Comparison of ENCODE assay signal across 17 cellular contexts in the genomic region with DNA sequence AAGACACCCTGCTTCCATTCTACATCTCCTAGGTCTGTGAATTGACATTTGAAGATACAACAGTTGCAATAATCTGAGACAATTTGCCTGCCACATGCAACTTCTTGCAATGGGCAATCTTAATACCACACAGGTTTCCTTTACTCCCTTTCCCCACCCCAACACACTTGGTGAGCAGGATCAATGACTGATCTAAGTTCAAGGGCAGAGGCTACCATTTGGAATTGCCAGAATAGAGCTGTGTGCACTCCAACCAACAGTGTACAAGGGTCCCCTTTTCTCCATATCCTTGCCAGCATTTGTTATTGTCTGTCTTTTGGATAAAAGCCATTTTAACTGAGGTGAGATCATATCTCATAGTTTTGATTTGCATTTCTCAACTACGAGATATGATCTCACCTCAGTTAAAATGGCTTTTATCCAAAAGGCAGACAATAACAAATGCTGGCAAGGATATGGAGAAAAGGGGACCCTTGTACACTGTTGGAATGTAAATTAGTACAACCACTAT. TPM values are rescaled to one million over a fixed set of nuclear protein-coding genes. Genes with fewer than 3 reads are reported as not detected.
A peak's percentile ranks its signal among the peaks of the same experiment; 100 is the strongest.
DNase-seq lines count a peak whose midpoint lies in the region; ATAC-seq and TF ChIP-seq lines count a peak whose summit lies in the region.
"Had no signal": no experiment of that assay in that cellular context is flagged by ENCODE, and none has a peak within 500 bp of the region (broad histone marks: within the 10 kb centered on the region; RNA-seq: fewer than 3 reads in every experiment).

No MANE protein-coding gene starts in this region.

- no peaks in the 10 kb centered on the region for H3K36me3 Mint-ChIP-seq in activated T-helper 2 cell treated with anti-CD3 and anti-CD28 coated beads, Interferon-gamma antibody, Interleukin-2, Interleukin-4, amounts not matched to agents 10 μg/mL and 5 μg/mL and 100 μg/mL, durations not matched to agents 14 hours and 24 hours and 36 hours (ENCODE audit: low read depth)
- no peaks in the 10 kb centered on the region for H3K36me3 Mint-ChIP-seq in stimulated activated naive B cell treated with anti-CD40 and anti-IgM and Interleukin-4, amounts not matched to agents 10 μg/mL and 1 μg/mL and 100 μg/mL, for 72 hours
- H3K36me3 Mint-ChIP-seq: activated naive CD4-positive, alpha-beta T cell treated with anti-CD3 and anti-CD28 coated beads, Interleukin-2, amount 50 U/mL, for 24 hours had no signal

- TF ChIP-seq POLR2A in thyroid gland (IDR thresholded peaks at IDR 0.05): no peak

- H4K8ac ChIP-seq in mesendoderm (ENCODE audit: low read depth, low read length): no peak overlapping the region

- no peaks in the 10 kb centered on the region for H3K9me3 Mint-ChIP-seq in activated T-helper 2 cell treated with anti-CD3 and anti-CD28 coated beads, Interferon-gamma antibody, Interleukin-2, Interleukin-4, amounts not matched to agents 10 μg/mL and 5 μg/mL and 100 μg/mL, durations not matched to agents 14 hours and 24 hours and 36 hours
- no peaks in the 10 kb centered on the region for H3K9me3 Mint-ChIP-seq in stimulated activated naive B cell treated with anti-CD40 and anti-IgM and Interleukin-4, amounts not matched to agents 10 μg/mL and 1 μg/mL and 100 μg/mL, for 72 hours
- H3K9me3 Mint-ChIP-seq: activated naive CD4-positive, alpha-beta T cell treated with anti-CD3 and anti-CD28 coated beads, Interleukin-2, amount 50 U/mL, for 24 hours; CD4-positive, alpha-beta T cell; dendritic cell treated with granulocyte-macrophage colony-stimulating factor and Interleukin-4, amounts not matched to agents 40 ng/mL and 50 ng/mL, for 4 days had no signal

- no peaks in the 10 kb centered on the region for H3K79me2 ChIP-seq in PC-3 (ENCODE audit: low read length)
- no peaks in the 10 kb centered on the region for H3K79me2 ChIP-seq in mesendoderm (ENCODE audit: control insufficient read depth, insufficient read depth, low read length)

- no peak overlapping the region for H2AFZ ChIP-seq in PC-3 (ENCODE audit: low read length)

- CTCF ChIA-PET in PC-3 (lab: Charles Lee): no interaction called here

- peak; percentile 89 for DNase-seq in PC-3
- peak; percentile 12 to 56 for DNase-seq in cardiac fibroblast (ENCODE audit: low read depth in 2 of 2)
- DNase-seq in mesendoderm: no peak
- no peak for DNase-seq in thyroid gland
- no peak for DNase-seq in activated T-helper 2 cell treated with anti-CD3 and anti-CD28 coated beads, Interferon-gamma antibody, Interleukin-2, Interleukin-4, amounts not matched to agents 10 μg/mL and 5 μg/mL and 100 μg/mL, durations not matched to agents 14 hours and 24 hours and 36 hours (ENCODE audit: low spot score)
- no peak for DNase-seq in stimulated activated CD4-positive, alpha-beta T cell treated with anti-CD3 and anti-CD28 coated beads, Interleukin-1b, Interleukin-23, amount 100 ng/mL, for 48 hours
- no peak for DNase-seq in stimulated activated naive B cell treated with anti-CD40 and anti-IgM and Interleukin-4, amounts not matched to agents 10 μg/mL and 1 μg/mL and 100 μg/mL, for 72 hours
- no peak for DNase-seq in cerebellar cortex (ENCODE audit: low spot score)
- DNase-seq: CD4-positive, alpha-beta T cell; GDM1; glutamatergic neuron; NCI-H1105; NCI-H524 treated with DMSO at 0.1 percent for 48 hours had no signal

- H3K4me3 Mint-ChIP-seq in activated T-helper 2 cell treated with anti-CD3 and anti-CD28 coated beads, Interferon-gamma antibody, Interleukin-2, Interleukin-4, amounts not matched to agents 10 μg/mL and 5 μg/mL and 100 μg/mL, durations not matched to agents 14 hours and 24 hours and 36 hours (ENCODE audit: low read depth): no peak overlapping the region
- no peak overlapping the region for H3K4me3 Mint-ChIP-seq in stimulated activated naive B cell treated with anti-CD40 and anti-IgM and Interleukin-4, amounts not matched to agents 10 μg/mL and 1 μg/mL and 100 μg/mL, for 72 hours
- H3K4me3 Mint-ChIP-seq: activated naive CD4-positive, alpha-beta T cell treated with anti-CD3 and anti-CD28 coated beads, Interleukin-2, amount 50 U/mL, for 24 hours; CD4-positive, alpha-beta T cell; dendritic cell treated with granulocyte-macrophage colony-stimulating factor and Interleukin-4, amounts not matched to agents 40 ng/mL and 50 ng/mL, for 4 days had no signal

- no peak overlapping the region for H3K56ac ChIP-seq in mesendoderm (ENCODE audit: low read length)

- H3K4me3 ChIP-seq in PC-3 (ENCODE audit: low read length) (no peak overlapping the region), cardiac fibroblast (replicated peaks in 1 of 2; ENCODE audit: low read depth in 2 of 2, low read length in 2 of 2) (no peak overlapping the region), mesendoderm (ENCODE audit: low read length) (no peak overlapping the region), thyroid gland (replicated peaks in 1 of 3) (no peak overlapping the region)

- H2BK120ac ChIP-seq in mesendoderm (ENCODE audit: low read depth, low read length): no peak overlapping the region

- no peak overlapping the region for H3K27ac Mint-ChIP-seq in activated T-helper 2 cell treated with anti-CD3 and anti-CD28 coated beads, Interferon-gamma antibody, Interleukin-2, Interleukin-4, amounts not matched to agents 10 μg/mL and 5 μg/mL and 100 μg/mL, durations not matched to agents 14 hours and 24 hours and 36 hours
- no peak overlapping the region for H3K27ac Mint-ChIP-seq in stimulated activated naive B cell treated with anti-CD40 and anti-IgM and Interleukin-4, amounts not matched to agents 10 μg/mL and 1 μg/mL and 100 μg/mL, for 72 hours
- H3K27ac Mint-ChIP-seq: activated naive CD4-positive, alpha-beta T cell treated with anti-CD3 and anti-CD28 coated beads, Interleukin-2, amount 50 U/mL, for 24 hours; CD4-positive, alpha-beta T cell; dendritic cell treated with granulocyte-macrophage colony-stimulating factor and Interleukin-4, amounts not matched to agents 40 ng/mL and 50 ng/mL, for 4 days had no signal

- peak overlapping the region; percentile 78 for H3K9ac ChIP-seq in PC-3 (ENCODE audit: low read length)
- H3K9ac ChIP-seq in mesendoderm (ENCODE audit: low read length): no peak overlapping the region

- H4K5ac ChIP-seq in mesendoderm (ENCODE audit: low read length): no peak overlapping the region

- H3K4me1 ChIP-seq in PC-3 (ENCODE audit: insufficient read depth, low read length): peaks cover 68% of the 10 kb centered on the region
- no peaks in the 10 kb centered on the region for H3K4me1 ChIP-seq in mesendoderm (ENCODE audit: control insufficient read depth, low read depth, low read length)
- H3K4me1 ChIP-seq in thyroid gland: peaks cover 0 to 3% of the 10 kb centered on the region in 2 donors

- POLR2A ChIA-PET in PC-3 (lab: Charles Lee; ENCODE audit: unreplicated experiment): no interaction called here

- H3F3A ChIP-seq in PC-3 (ENCODE audit: low read length, unreplicated experiment): peaks cover 7% of the 10 kb centered on the region

- H3K27me3 ChIP-seq in PC-3 (ENCODE audit: low read length) (no peaks in the 10 kb centered on the region), mesendoderm (ENCODE audit: insufficient read depth, low read length, poor library complexity) (no peaks in the 10 kb centered on the region), thyroid gland (no peaks in the 10 kb centered on the region)

- H3K9me3 ChIP-seq in PC-3 (ENCODE audit: low read length) (no peaks in the 10 kb centered on the region), thyroid gland (no peaks in the 10 kb centered on the region)

- no TSS peak for BruUV-seq in PC-3 (replicated peaks; lab: Mats Ljungman, UMichigan)

- H3K79me1 ChIP-seq in mesendoderm (ENCODE audit: low read length): no peaks in the 10 kb centered on the region

- H3K4ac ChIP-seq in mesendoderm (ENCODE audit: low read depth, low read length): no peak overlapping the region

- H3K9me2 ChIP-seq in PC-3 (replicated peaks; ENCODE audit: low read length): no peaks in the 10 kb centered on the region

- H3K27ac ChIP-seq in PC-3 (ENCODE audit: low read length) (peak overlapping the region; percentile 94), mesendoderm (ENCODE audit: low read depth, low read length) (no peak overlapping the region), thyroid gland (peak overlapping the region in 2 of 3 donors; percentile 83 to 84)

- H3K36me3 ChIP-seq in PC-3 (ENCODE audit: low read depth, low read length) (no peaks in the 10 kb centered on the region), mesendoderm (ENCODE audit: control insufficient read depth, insufficient read depth, low read length) (no peaks in the 10 kb centered on the region), thyroid gland (peaks cover under 1 to 1% of the 10 kb centered on the region in 2 donors)

- TF ChIP-seq CTCF in PC-3 (conservative IDR thresholded peaks at IDR 0.05; ENCODE audit: low read depth, low read length) (no peak), cardiac fibroblast (IDR thresholded peaks at IDR 0.05; ENCODE audit: low read depth, low read length) (no peak), thyroid gland (IDR thresholded peaks at IDR 0.05) (no peak)

- H3K4me2 ChIP-seq in PC-3 (ENCODE audit: low read length) (peak overlapping the region; percentile 52), mesendoderm (ENCODE audit: low read length) (no peak overlapping the region)

- no peak overlapping the region for H2BK5ac ChIP-seq in mesendoderm (ENCODE audit: low read length)

- ATAC-seq in PC-3: peak; percentile 1; the same call in 1 of the 2 replicates
- no peak for ATAC-seq in stimulated activated naive B cell treated with anti-CD40 and anti-IgM and Interleukin-4, amounts not matched to agents 10 μg/mL and 1 μg/mL and 100 μg/mL, for 72 hours (replicated peaks)

- peak overlapping the region; percentile 6 for H3K23ac ChIP-seq in mesendoderm (ENCODE audit: low read length)

- no peak overlapping the region for H3K18ac ChIP-seq in mesendoderm (ENCODE audit: low read length)

- H3K4me1 Mint-ChIP-seq in activated T-helper 2 cell treated with anti-CD3 and anti-CD28 coated beads, Interferon-gamma antibody, Interleukin-2, Interleukin-4, amounts not matched to agents 10 μg/mL and 5 μg/mL and 100 μg/mL, durations not matched to agents 14 hours and 24 hours and 36 hours (ENCODE audit: low read depth): peaks cover 2% of the 10 kb centered on the region
- no peaks in the 10 kb centered on the region for H3K4me1 Mint-ChIP-seq in stimulated activated naive B cell treated with anti-CD40 and anti-IgM and Interleukin-4, amounts not matched to agents 10 μg/mL and 1 μg/mL and 100 μg/mL, for 72 hours
- H3K4me1 Mint-ChIP-seq: activated naive CD4-positive, alpha-beta T cell treated with anti-CD3 and anti-CD28 coated beads, Interleukin-2, amount 50 U/mL, for 24 hours had no signal

- no peaks in the 10 kb centered on the region for H4K20me1 ChIP-seq in PC-3 (ENCODE audit: low read length)

- intact Hi-C loops in PC-3 (cut with micrococcal nuclease) (no loop called here), thyroid gland (cut with DNase I) (no loop called here)
- intact Hi-C loops in activated T-helper 2 cell treated with anti-CD3 and anti-CD28 coated beads, Interferon-gamma antibody, Interleukin-2, Interleukin-4, amounts not matched to agents 10 μg/mL and 5 μg/mL and 100 μg/mL, durations not matched to agents 14 hours and 24 hours and 36 hours (cut with micrococcal nuclease): no loop called here

- no peak overlapping the region for H2BK15ac ChIP-seq in mesendoderm (replicated peaks; ENCODE audit: low read depth)

- peaks cover 22% of the 10 kb centered on the region for H3K27me3 Mint-ChIP-seq in activated T-helper 2 cell treated with anti-CD3 and anti-CD28 coated beads, Interferon-gamma antibody, Interleukin-2, Interleukin-4, amounts not matched to agents 10 μg/mL and 5 μg/mL and 100 μg/mL, durations not matched to agents 14 hours and 24 hours and 36 hours (ENCODE audit: low read depth)
- H3K27me3 Mint-ChIP-seq in stimulated activated naive B cell treated with anti-CD40 and anti-IgM and Interleukin-4, amounts not matched to agents 10 μg/mL and 1 μg/mL and 100 μg/mL, for 72 hours: peaks cover 21 to 22% of the 10 kb centered on the region in 2 donors
- H3K27me3 Mint-ChIP-seq: activated naive CD4-positive, alpha-beta T cell treated with anti-CD3 and anti-CD28 coated beads, Interleukin-2, amount 50 U/mL, for 24 hours; dendritic cell treated with granulocyte-macrophage colony-stimulating factor and Interleukin-4, amounts not matched to agents 40 ng/mL and 50 ng/mL, for 4 days had no signal

- no CpG with 5 or more reads among the region's 1 CpG for WGBS in mesendoderm (ENCODE audit: extremely low coverage, insufficient coverage, low lambda C conversion rate)
- 83 to 85% methylated on average over 1 of the region's 1 CpG for WGBS in thyroid gland, 2 donors

- H2AK5ac ChIP-seq in mesendoderm (ENCODE audit: low read length): no peak overlapping the region

RNA-seq across cellular contexts. Expression of a gene that starts 2.9 kb away (rescaled TPM):
- total RNA-seq in PC-3 (2014; rRNA removed) (20.8 and 23.3 TPM in 2 replicates), thyroid gland (100 to 1,000 TPM in 3 of 4 donors, 10 to 100 TPM in 1; 78.1 to 459 (median 185) TPM)
- 0.17 TPM for polyA plus RNA-seq in mesendoderm (2013, experiment 1 of 2)
- 0.10 TPM for polyA plus RNA-seq in mesendoderm (2013, experiment 2 of 2)
- not detected in 2 replicates for total RNA-seq in activated T-helper 2 cell treated with anti-CD3 and anti-CD28 coated beads, Interferon-gamma antibody, Interleukin-2, Interleukin-4, amounts not matched to agents 10 μg/mL and 5 μg/mL and 100 μg/mL, durations not matched to agents 14 hours and 24 hours and 36 hours
- total RNA-seq: activated CD8-positive, alpha-beta memory T cell treated with anti-CD3 and anti-CD28 coated beads for 36 hours; CD4-positive, alpha-beta T cell; H1 had no signal
- polyA plus RNA-seq: H1 had no signal

Comparison
In these comparisons a context has a peak if more than half of its experiments do, and no peak if none do; other contexts are left out.
1. DNase-seq: peak in PC-3 (single experiment) and cardiac fibroblast (2 of 2); none in mesendoderm (single experiment), thyroid gland (0 of 2), activated T-helper 2 cell treated with anti-CD3 and anti-CD28 coated beads, Interferon-gamma antibody, Interleukin-2, Interleukin-4, amounts not matched to agents 10 μg/mL and 5 μg/mL and 100 μg/mL, durations not matched to agents 14 hours and 24 hours and 36 hours (single experiment), stimulated activated CD4-positive, alpha-beta T cell treated with anti-CD3 and anti-CD28 coated beads, Interleukin-1b, Interleukin-23, amount 100 ng/mL, for 48 hours (single experiment), stimulated activated naive B cell treated with anti-CD40 and anti-IgM and Interleukin-4, amounts not matched to agents 10 μg/mL and 1 μg/mL and 100 μg/mL, for 72 hours (single experiment) and cerebellar cortex (single experiment).
2. RNA of a gene that starts 2.9 kb away (total RNA-seq): 78.1 to 459 TPM in thyroid gland and 20.8 to 23.3 TPM in PC-3; not detected in activated T-helper 2 cell treated with anti-CD3 and anti-CD28 coated beads, Interferon-gamma antibody, Interleukin-2, Interleukin-4, amounts not matched to agents 10 μg/mL and 5 μg/mL and 100 μg/mL, durations not matched to agents 14 hours and 24 hours and 36 hours; every median in the first group is over 10 times any median in the second.